In genomic region chr10:117615649-117616048, GRCh38 we compare ENCODE assay signal across 19 cellular contexts.
"Had no signal": no experiment of that assay in that cellular context is flagged by ENCODE, and none has a peak within 500 bp of the region (broad histone marks: within the 10 kb centered on the region; RNA-seq: fewer than 3 reads in every experiment).

No MANE protein-coding gene starts in this region.

- H3K36me3 Mint-ChIP-seq: natural killer cell; stimulated activated effector memory CD8-positive, alpha-beta T cell treated with anti-CD3 and anti-CD28 coated beads, Interleukin-12 subunit alpha, Interleukin-12 subunit beta, amount 100 ng/mL, for 72 hours had no signal

- H3K4me1 Mint-ChIP-seq: central memory CD8-positive, alpha-beta T cell; stimulated activated effector memory CD8-positive, alpha-beta T cell treated with anti-CD3 and anti-CD28 coated beads, Interleukin-12 subunit alpha, Interleukin-12 subunit beta, amount 100 ng/mL, for 72 hours had no signal

- H3K27ac Mint-ChIP-seq: activated CD4-positive, alpha-beta T cell treated with anti-CD3 and anti-CD28 coated beads, Interleukin-2, amount 10 ng/mL, durations not matched to agents 24 days and 14 days; activated CD8-positive, alpha-beta T cell treated with anti-CD3 and anti-CD28 coated beads for 36 hours; natural killer cell; stimulated activated effector memory CD8-positive, alpha-beta T cell treated with anti-CD3 and anti-CD28 coated beads, Interleukin-12 subunit alpha, Interleukin-12 subunit beta, amount 100 ng/mL, for 72 hours had no signal

- ATAC-seq: activated CD8-positive, alpha-beta T cell treated with anti-CD3 and anti-CD28 coated beads for 36 hours; activated T-cell treated with anti-CD3 and anti-CD28 coated beads, Interleukin-2, amount 50 U/mL, for 72 hours; heart left ventricle; left lobe of liver; natural killer cell; stimulated activated effector memory CD8-positive, alpha-beta T cell treated with anti-CD3 and anti-CD28 coated beads, Interleukin-12 subunit alpha, Interleukin-12 subunit beta, amount 100 ng/mL, for 72 hours; upper lobe of right lung had no signal

- H3K4me3 Mint-ChIP-seq: activated CD4-positive, alpha-beta T cell treated with anti-CD3 and anti-CD28 coated beads, Interleukin-2, amount 10 ng/mL, durations not matched to agents 24 days and 14 days; activated CD8-positive, alpha-beta T cell treated with anti-CD3 and anti-CD28 coated beads for 36 hours; activated T-cell treated with anti-CD3 and anti-CD28 coated beads, Interleukin-2, amount 50 U/mL, for 72 hours; central memory CD8-positive, alpha-beta T cell; natural killer cell; stimulated activated effector memory CD8-positive, alpha-beta T cell treated with anti-CD3 and anti-CD28 coated beads, Interleukin-12 subunit alpha, Interleukin-12 subunit beta, amount 100 ng/mL, for 72 hours had no signal

- DNase-seq: activated CD4-positive, alpha-beta T cell treated with anti-CD3 and anti-CD28 coated beads, Interleukin-2, amount 10 ng/mL, durations not matched to agents 24 days and 14 days; activated CD8-positive, alpha-beta T cell treated with anti-CD3 and anti-CD28 coated beads for 36 hours; activated effector memory CD4-positive, alpha-beta T cell treated with anti-CD3 and anti-CD28 coated beads, Interleukin-2, amount 50 U/mL, for 16 hours; activated naive CD4-positive, alpha-beta T cell treated with anti-CD3 and anti-CD28 coated beads, Interleukin-2, amount 50 U/mL, for 16 hours; activated T-cell treated with anti-CD3 and anti-CD28 coated beads, Interleukin-2, amount 50 U/mL, for 72 hours; aorta; colonic mucosa; heart left ventricle; kidney; natural killer cell; nucleus accumbens; posterior cingulate gyrus; sigmoid colon; stimulated activated CD4-positive, alpha-beta T cell treated with anti-CD3 and anti-CD28 coated beads, Interleukin-4, amount 100 ng/mL, for 24 hours; upper lobe of right lung had no signal

- H3K9me3 ChIP-seq: colonic mucosa, heart left ventricle, sigmoid colon, thoracic aorta, upper lobe of right lung had no signal

- H3K9me3 Mint-ChIP-seq: activated CD4-positive, alpha-beta T cell treated with anti-CD3 and anti-CD28 coated beads, Interleukin-2, amount 10 ng/mL, durations not matched to agents 24 days and 14 days; activated CD8-positive, alpha-beta T cell treated with anti-CD3 and anti-CD28 coated beads for 36 hours; activated T-cell treated with anti-CD3 and anti-CD28 coated beads, Interleukin-2, amount 50 U/mL, for 72 hours; central memory CD8-positive, alpha-beta T cell; stimulated activated effector memory CD8-positive, alpha-beta T cell treated with anti-CD3 and anti-CD28 coated beads, Interleukin-12 subunit alpha, Interleukin-12 subunit beta, amount 100 ng/mL, for 72 hours had no signal
